In the genomic region with DNA sequence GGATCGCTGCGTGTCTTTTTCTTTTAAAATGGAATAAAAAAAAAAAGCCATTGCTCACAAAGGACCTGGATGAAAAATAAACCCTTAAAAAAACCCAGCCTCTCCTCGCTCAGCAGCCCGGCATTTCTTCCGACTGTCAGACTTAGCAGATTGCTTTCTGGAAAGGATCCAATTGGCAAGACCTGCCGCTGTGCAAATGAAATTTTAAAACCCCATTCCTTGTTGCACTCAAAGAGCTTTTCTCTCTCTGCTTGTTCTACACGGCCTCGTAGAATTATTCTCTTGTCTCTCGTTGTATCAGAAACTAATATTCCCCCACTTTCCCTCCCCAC, we compare ENCODE assay signal across 1 cellular context.
TF ChIP-seq lines count a peak whose summit lies in the region.

No MANE protein-coding gene starts in this region.

TF ChIP-seq in SK-N-SH treated with all-trans-retinoic acid at 6 μM for 48 hours, 23 proteins besides CTCF, POLR2A, EP300 and RAD21 (continued from another document):
- TF ChIP-seq, protein P1, sequence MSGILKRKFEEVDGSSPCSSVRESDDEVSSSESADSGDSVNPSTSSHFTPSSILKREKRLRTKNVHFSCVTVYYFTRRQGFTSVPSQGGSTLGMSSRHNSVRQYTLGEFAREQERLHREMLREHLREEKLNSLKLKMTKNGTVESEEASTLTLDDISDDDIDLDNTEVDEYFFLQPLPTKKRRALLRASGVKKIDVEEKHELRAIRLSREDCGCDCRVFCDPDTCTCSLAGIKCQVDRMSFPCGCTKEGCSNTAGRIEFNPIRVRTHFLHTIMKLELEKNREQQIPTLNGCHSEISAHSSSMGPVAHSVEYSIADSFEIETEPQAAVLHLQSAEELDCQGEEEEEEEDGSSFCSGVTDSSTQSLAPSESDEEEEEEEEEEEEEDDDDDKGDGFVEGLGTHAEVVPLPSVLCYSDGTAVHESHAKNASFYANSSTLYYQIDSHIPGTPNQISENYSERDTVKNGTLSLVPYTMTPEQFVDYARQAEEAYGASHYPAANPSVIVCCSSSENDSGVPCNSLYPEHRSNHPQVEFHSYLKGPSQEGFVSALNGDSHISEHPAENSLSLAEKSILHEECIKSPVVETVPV (CRISPR knock-in tag; IDR thresholded peaks at IDR 0.05), result no peak
- no peak for TF ChIP-seq ARNTL (CRISPR knock-in tag; IDR thresholded peaks at IDR 0.05; ENCODE audit: borderline replicate concordance, low read depth)
- TF ChIP-seq ZFP30 (CRISPR knock-in tag; IDR thresholded peaks at IDR 0.05), result no peak
- no peak for TF ChIP-seq RARB (CRISPR knock-in tag; IDR thresholded peaks at IDR 0.05)
- no peak for TF ChIP-seq ZNF565 (CRISPR knock-in tag; conservative IDR thresholded peaks at IDR 0.05; ENCODE audit: low read depth)
